ENCODE assay signal across 1 cellular context in genomic region chr6:123802697-123803455, GRCh38.
TF ChIP-seq lines count a peak whose summit lies in the region.

No MANE protein-coding gene starts in this region.

TF ChIP-seq in IMR-90, 13 proteins besides CTCF, POLR2A, EP300 and RAD21 (continued from another document):
- peak; percentile 84 for TF ChIP-seq SMC3 (IDR thresholded peaks at IDR 0.05; ENCODE audit: low read depth, low read length)
